In genomic region chr1:222617367-222617951, GRCh38 we compare ENCODE assay signal across 8 cellular contexts. TPM values are rescaled to one million over a fixed set of nuclear protein-coding genes. Genes with fewer than 3 reads are reported as not detected.
DNase-seq lines count a peak whose midpoint lies in the region; ATAC-seq and TF ChIP-seq lines count a peak whose summit lies in the region.

No MANE protein-coding gene starts in this region.

- no peak for TF ChIP-seq CTCF in psoas muscle (IDR thresholded peaks at IDR 0.05)

- peak overlapping the region; percentile 50 for H3K4me3 ChIP-seq in right cardiac atrium (ENCODE audit: low read length)
- H3K4me3 ChIP-seq in psoas muscle, result peak overlapping the region; percentile 71
- peak overlapping the region; percentile 44 for H3K4me3 ChIP-seq in urinary bladder (ENCODE audit: low read depth, low read length)

- DNase-seq in NCI-H1694 (lab: John Stamatoyannopoulos, UW) (peak; percentile 88), right cardiac atrium (peak; percentile 98), psoas muscle (peak; percentile 93 to 96)

- H3K27me3 ChIP-seq in right cardiac atrium (ENCODE audit: control insufficient read depth, insufficient read depth) (no peaks in the 10 kb centered on the region), psoas muscle (ENCODE audit: insufficient read depth in 3 of 3, low read length in 2 of 3) (no peaks in the 10 kb centered on the region)

- H3K36me3 Mint-ChIP-seq in T-helper 1 cell treated with Interleukin-12 subunit alpha and Interleukin-12 subunit beta and Interleukin-4 antibody, amounts not matched to agents 30 μg/mL and 1 μg/mL, for 36 hours (ENCODE audit: low read depth), result peaks cover 4% of the 10 kb centered on the region

- peak overlapping the region; percentile 83 for H3K4me3 Mint-ChIP-seq in T-helper 1 cell treated with Interleukin-12 subunit alpha and Interleukin-12 subunit beta and Interleukin-4 antibody, amounts not matched to agents 30 μg/mL and 1 μg/mL, for 36 hours

- H3K9me3 Mint-ChIP-seq in T-helper 1 cell treated with Interleukin-12 subunit alpha and Interleukin-12 subunit beta and Interleukin-4 antibody, amounts not matched to agents 30 μg/mL and 1 μg/mL, for 36 hours, result no peaks in the 10 kb centered on the region

- H3K36me3 ChIP-seq in psoas muscle (ENCODE audit: insufficient read depth in 1 of 2, low read depth in 1 of 2) (peaks cover 3 to 16% of the 10 kb centered on the region in 2 donors), urinary bladder (ENCODE audit: insufficient read depth) (no peaks in the 10 kb centered on the region)

- H3K9me3 ChIP-seq in right cardiac atrium (ENCODE audit: control insufficient read depth, low read length), result no peaks in the 10 kb centered on the region
- no peaks in the 10 kb centered on the region for H3K9me3 ChIP-seq in psoas muscle

- no peaks in the 10 kb centered on the region for H3K4me1 ChIP-seq in right cardiac atrium (ENCODE audit: control insufficient read depth, insufficient read depth, low read length)
- peaks cover 8% of the 10 kb centered on the region for H3K4me1 ChIP-seq in psoas muscle
- H3K4me1 ChIP-seq in urinary bladder (ENCODE audit: insufficient read depth), result no peaks in the 10 kb centered on the region

- intact Hi-C loops in right cardiac atrium (cut with DNase I) (no loop called here), psoas muscle (cut with DNase I) (loop anchor here in 1 of 2 donors (5.0 kb wide), 1 partner anchor 150 kb away; no protein-coding TSS in a partner anchor)

- peaks cover 27% of the 10 kb centered on the region for H3K4me1 Mint-ChIP-seq in T-helper 1 cell treated with Interleukin-12 subunit alpha and Interleukin-12 subunit beta and Interleukin-4 antibody, amounts not matched to agents 30 μg/mL and 1 μg/mL, for 36 hours (ENCODE audit: low read depth)

- peak overlapping the region; percentile 83 for H3K27ac Mint-ChIP-seq in T-helper 1 cell treated with Interleukin-12 subunit alpha and Interleukin-12 subunit beta and Interleukin-4 antibody, amounts not matched to agents 30 μg/mL and 1 μg/mL, for 36 hours

- peak overlapping the region; percentile 87 for H3K27ac ChIP-seq in angular gyrus (ENCODE audit: low read depth, low read length)
- H3K27ac ChIP-seq in right cardiac atrium (ENCODE audit: low read length), result no peak overlapping the region
- peak overlapping the region; percentile 13 for H3K27ac ChIP-seq in psoas muscle
- H3K27ac ChIP-seq in urinary bladder (ENCODE audit: low read depth), result no peak overlapping the region

- WGBS in right cardiac atrium, result 1% methylated on average over 34 of the region's 37 CpGs
- 2 to 3% (median 2%) methylated on average over 23 to 37 of the region's 37 CpGs for WGBS in psoas muscle, 3 donors
- WGBS in urinary bladder, result 1% methylated on average over 35 of the region's 37 CpGs

- ATAC-seq in GM18499 (IDR thresholded peaks at IDR 0.05; ENCODE audit: insufficient read depth, unreplicated experiment) (peak; percentile 82), HG02938 (IDR thresholded peaks at IDR 0.05; ENCODE audit: unreplicated experiment) (peak; percentile 82), right cardiac atrium (peak; percentile 98), psoas muscle (peak; percentile 82 to 93 (median 90))

- peaks cover 40% of the 10 kb centered on the region for H3K27me3 Mint-ChIP-seq in T-helper 1 cell treated with Interleukin-12 subunit alpha and Interleukin-12 subunit beta and Interleukin-4 antibody, amounts not matched to agents 30 μg/mL and 1 μg/mL, for 36 hours (ENCODE audit: low read depth)

RNA-seq across cellular contexts. Expression of gene MIA3, which starts 0.4 kb away (rescaled TPM):
- total RNA-seq in right cardiac atrium (10 to 100 TPM; 51.3 to 59.8 (median 57.9) TPM), psoas muscle (10 to 100 TPM; 45.1 to 62.4 (median 56.1) TPM), urinary bladder (64.2 TPM)
- polyA plus RNA-seq in right cardiac atrium (25.6 TPM), psoas muscle (10 to 100 TPM; 23.3 to 41.5 (median 29.5) TPM), urinary bladder (37.3 TPM)

RNA-seq across cellular contexts. Expression of gene TAF1A, which starts 27.7 kb away (rescaled TPM):
- total RNA-seq in right cardiac atrium, result 1 to 10 TPM; 3.1 to 5.2 (median 4.0) TPM
- 1.0 TPM for polyA plus RNA-seq in right cardiac atrium
- 1 to 10 TPM; 1.9 to 3.2 (median 2.6) TPM for total RNA-seq in psoas muscle
- 1 to 10 TPM; 1.2 to 4.9 (median 4.3) TPM for polyA plus RNA-seq in psoas muscle
- 23.4 TPM for total RNA-seq in urinary bladder
- 3.3 TPM for polyA plus RNA-seq in urinary bladder

Comparison
In these comparisons a context has a peak if more than half of its experiments do, and no peak if none do; other contexts are left out.
1. H3K27ac ChIP-seq: peak in angular gyrus (single experiment) and psoas muscle (single experiment); none in right cardiac atrium (single experiment) and urinary bladder (single experiment).
2. Peak in every context shown above with its lines, with median percentiles within 50 percentile points of each other: ATAC-seq, DNase-seq and H3K4me3 ChIP-seq.